In the genomic region with DNA sequence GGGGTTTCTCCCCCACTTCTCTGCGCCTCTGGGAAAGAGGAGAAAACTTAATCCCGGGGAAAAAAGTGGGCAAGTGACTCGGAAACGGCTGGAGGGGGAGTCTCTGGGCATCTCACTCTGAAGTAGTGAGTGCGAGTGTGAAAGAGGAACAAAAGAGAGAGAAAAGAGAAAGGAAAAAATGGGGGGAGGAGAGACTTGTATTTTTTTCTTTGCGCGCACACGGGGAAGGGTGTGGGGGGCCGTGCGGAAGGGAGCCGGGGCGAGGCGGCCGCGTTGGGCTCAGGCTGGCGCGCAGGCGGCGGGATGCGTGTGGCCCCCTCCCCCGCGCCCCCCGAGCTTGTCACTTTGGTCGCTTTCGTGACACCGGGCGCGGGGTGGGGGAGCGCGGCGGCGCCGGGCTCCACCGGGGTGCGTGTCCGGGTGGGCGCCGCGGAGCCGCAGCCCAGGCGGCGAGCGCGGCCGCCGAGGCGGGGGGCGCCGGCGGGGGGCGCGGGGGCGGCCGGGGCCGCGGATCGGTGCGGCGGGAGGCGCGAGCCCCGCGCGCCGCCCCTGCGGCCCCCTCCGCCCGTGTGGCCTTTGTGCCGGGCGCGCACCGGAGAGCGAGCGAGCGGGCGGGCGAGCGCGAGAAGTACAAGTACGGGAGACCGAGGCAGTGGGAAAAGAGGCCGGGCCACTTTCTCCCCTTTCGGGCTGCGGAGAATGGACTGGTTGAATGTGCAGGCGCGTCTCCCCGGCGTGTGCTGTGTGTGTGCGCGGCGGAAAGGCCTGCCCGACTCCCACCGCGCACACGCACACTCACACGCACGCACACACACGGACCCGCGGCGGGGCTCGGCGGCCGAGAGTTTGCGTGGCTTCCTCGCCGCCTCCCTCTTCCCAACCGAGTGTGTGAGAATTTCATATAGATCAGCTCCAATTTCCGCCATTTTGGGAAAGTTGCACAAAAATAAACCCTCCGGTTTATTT, we compare ENCODE assay signal across 8 cellular contexts. TPM values are rescaled to one million over a fixed set of nuclear protein-coding genes. Genes with fewer than 3 reads are reported as not detected.
DNase-seq lines count a peak whose midpoint lies in the region; ATAC-seq and TF ChIP-seq lines count a peak whose summit lies in the region.

No MANE protein-coding gene starts in this region.

- H3K9me3 ChIP-seq in RWPE2 (ENCODE audit: severe bottlenecking): no peaks in the 10 kb centered on the region

- no peaks in the 10 kb centered on the region for H3K4me1 Mint-ChIP-seq in glutamatergic neuron (ENCODE audit: low read depth, unreplicated experiment)

- H3K36me3 Mint-ChIP-seq in glutamatergic neuron (ENCODE audit: unreplicated experiment): no peaks in the 10 kb centered on the region

- peak; percentile 30 for DNase-seq in NK-92 treated with Interleukin-12 subunit alpha and Interleukin-12 subunit beta, amount 100 ng/mL, for 24 hours (lab: John Stamatoyannopoulos, UW)
- DNase-seq in NK-92 (lab: John Stamatoyannopoulos, UW; ENCODE audit: unreplicated experiment) (no peak), RWPE2 (ENCODE audit: low spot score) (no peak), glutamatergic neuron (peak; percentile 50), occipital lobe (lab: John Stamatoyannopoulos, UW) (peak; percentile 4), SHP77 treated with DMSO at 0.1 percent for 48 hours (lab: John Stamatoyannopoulos, UW) (no peak)
- peak; percentile 57 for DNase-seq in activated naive CD4-positive, alpha-beta T cell treated with anti-CD3 and anti-CD28 coated beads, Interleukin-2, amount 50 U/mL, for 16 hours

- peak overlapping the region; percentile 97 for H3K4me3 Mint-ChIP-seq in glutamatergic neuron (ENCODE audit: unreplicated experiment)

- peak overlapping the region; percentile 42 for H3K27ac ChIP-seq in RWPE2 (ENCODE audit: poor library complexity, severe bottlenecking)

- peak overlapping the region; percentile 93 for H3K27ac Mint-ChIP-seq in glutamatergic neuron (ENCODE audit: unreplicated experiment)

- peaks cover 4% of the 10 kb centered on the region for H3K4me1 ChIP-seq in RWPE2 (ENCODE audit: insufficient read depth, poor library complexity, severe bottlenecking)

- TF ChIP-seq CTCF in RWPE2 (IDR thresholded peaks at IDR 0.05; ENCODE audit: poor library complexity, severe bottlenecking) (no peak), glutamatergic neuron (IDR thresholded peaks at IDR 0.05; ENCODE audit: partially characterized antibody, unreplicated experiment) (no peak)

- H3K9me3 Mint-ChIP-seq in glutamatergic neuron (ENCODE audit: unreplicated experiment): peaks cover 7% of the 10 kb centered on the region

- H3K36me3 ChIP-seq in RWPE2 (ENCODE audit: low read depth): no peaks in the 10 kb centered on the region

- no peaks in the 10 kb centered on the region for H3K27me3 ChIP-seq in RWPE2 (ENCODE audit: insufficient read depth, poor library complexity, severe bottlenecking)

- ATAC-seq in HG03066 (IDR thresholded peaks at IDR 0.05; ENCODE audit: low read depth, unreplicated experiment): peak; percentile 16
- peak; percentile 27; the same call in 2 of the 3 replicates for ATAC-seq in RWPE2 (ENCODE audit: low read depth)

- peaks cover 7% of the 10 kb centered on the region for H3K27me3 Mint-ChIP-seq in glutamatergic neuron (ENCODE audit: unreplicated experiment)

- peak overlapping the region; percentile 97 for H3K4me3 ChIP-seq in RWPE2 (ENCODE audit: severe bottlenecking)

RNA-seq across cellular contexts. Expression of a gene that starts 0.7 kb away (rescaled TPM):
- total RNA-seq in glutamatergic neuron (ENCODE audit: unreplicated experiment): 22.8 TPM
- total RNA-seq in occipital lobe: 38.8 TPM

Comparison
In these comparisons a context has a peak if more than half of its experiments do, and no peak if none do; other contexts are left out.
1. DNase-seq: peak in NK-92 treated with Interleukin-12 subunit alpha and Interleukin-12 subunit beta, amount 100 ng/mL, for 24 hours (single experiment), activated naive CD4-positive, alpha-beta T cell treated with anti-CD3 and anti-CD28 coated beads, Interleukin-2, amount 50 U/mL, for 16 hours (single experiment), glutamatergic neuron (single experiment) and occipital lobe (single experiment); none in NK-92 (single experiment), RWPE2 (single experiment) and SHP77 treated with DMSO at 0.1 percent for 48 hours (single experiment).